In the genomic region with DNA sequence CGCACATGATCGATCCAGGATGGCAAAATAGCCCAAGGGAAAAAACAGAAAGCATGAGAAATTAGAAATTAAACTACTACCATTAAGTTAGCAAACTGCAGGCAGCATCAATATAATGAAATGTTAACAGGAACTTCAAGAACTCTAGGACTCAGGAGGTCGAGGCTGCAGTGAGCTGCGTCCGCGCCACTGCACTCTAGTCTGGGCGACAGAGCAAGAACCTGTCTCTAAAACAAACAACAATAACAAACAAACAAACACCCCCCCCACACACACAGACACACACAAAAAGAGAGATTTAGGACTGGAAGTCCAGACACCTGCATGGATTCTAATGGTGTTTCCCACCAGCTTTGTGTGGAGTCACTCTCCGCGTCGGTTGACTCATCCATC, we compare ENCODE assay signal across 8 cellular contexts. TPM values are rescaled to one million over a fixed set of nuclear protein-coding genes. Genes with fewer than 3 reads are reported as not detected.
DNase-seq lines count a peak whose midpoint lies in the region; ATAC-seq, FAIRE-seq and TF ChIP-seq lines count a peak whose summit lies in the region.

No MANE protein-coding gene starts in this region.

- peaks cover 0 to 21% of the 10 kb centered on the region in 2 donors for H3K36me3 ChIP-seq in gastroesophageal sphincter
- peaks cover 4 to 9% (median 5%) of the 10 kb centered on the region in 3 donors for H3K36me3 ChIP-seq in skeletal muscle tissue (ENCODE audit: control insufficient read depth in 3 of 3, insufficient read depth in 3 of 3, low read length in 3 of 3)

- H3K56ac ChIP-seq in H9 (ENCODE audit: insufficient read length, low read depth, low read length), result no peak overlapping the region

- no peaks in the 10 kb centered on the region for H3K79me1 ChIP-seq in H9 (ENCODE audit: insufficient read depth, low read depth, low read length, poor library complexity, severe bottlenecking)

- H3K9ac ChIP-seq in H9 (ENCODE audit: extremely low read depth, insufficient read length, low read length) (peak overlapping the region; percentile 29), skeletal muscle tissue (ENCODE audit: low read depth in 1 of 3, low read length in 3 of 3) (peak overlapping the region; percentile 96 to 100 (median 98))

- TF ChIP-seq CTCF in H9 (conservative IDR thresholded peaks at IDR 0.05), result no peak
- TF ChIP-seq CTCF in WI38 (IDR thresholded peaks at IDR 0.05; ENCODE audit: low read depth, low read length), result no peak
- TF ChIP-seq CTCF in gastroesophageal sphincter (IDR thresholded peaks at IDR 0.05), result no peak

- TF ChIP-seq EP300 in gastroesophageal sphincter (IDR thresholded peaks at IDR 0.05), result no peak

- H2BK5ac ChIP-seq in H9 (ENCODE audit: insufficient read length, low read length), result no peak overlapping the region

- peaks cover 3% of the 10 kb centered on the region; the same call in 1 of the 2 replicates for H3K4me1 ChIP-seq in H9 (ENCODE audit: insufficient read depth, low read length)
- peaks cover 0 to 31% (median 5%) of the 10 kb centered on the region in 3 donors for H3K4me1 ChIP-seq in gastroesophageal sphincter
- peaks cover 21 to 26% (median 22%) of the 10 kb centered on the region in 3 donors for H3K4me1 ChIP-seq in skeletal muscle tissue (ENCODE audit: control insufficient read depth in 3 of 3, insufficient read depth in 3 of 3, low read length in 3 of 3)

- no peak overlapping the region for H3K14ac ChIP-seq in H9 (ENCODE audit: insufficient read depth, low read length)

- H3T11ph ChIP-seq in H9 (ENCODE audit: low read length), result no peak overlapping the region

- peaks cover 15 to 27% (median 23%) of the 10 kb centered on the region in 3 experiments for H3K36me3 Mint-ChIP-seq in H9 (ENCODE audit: insufficient read depth in 1 of 3, low read depth in 3 of 3)

- H3K9me3 ChIP-seq in H9 (ENCODE audit: control insufficient read depth, low read depth, low read length) (no peaks in the 10 kb centered on the region), gastroesophageal sphincter (no peaks in the 10 kb centered on the region), skeletal muscle tissue (ENCODE audit: control insufficient read depth in 3 of 3, low read length in 3 of 3) (no peaks in the 10 kb centered on the region)

- H3K27me3 ChIP-seq in H9 (ENCODE audit: insufficient read depth, low read length) (no peaks in the 10 kb centered on the region), gastroesophageal sphincter (no peaks in the 10 kb centered on the region), skeletal muscle tissue (ENCODE audit: control insufficient read depth in 3 of 3, insufficient read depth in 3 of 3, low read length in 3 of 3) (no peaks in the 10 kb centered on the region)

- H2BK20ac ChIP-seq in H9 (ENCODE audit: low read depth, low read length, poor library complexity, severe bottlenecking), result no peak overlapping the region

- WGBS in H9 (ENCODE audit: extremely low coverage, insufficient read length, low lambda C conversion rate), result no CpG with 5 or more reads among the region's 10 CpGs
- 62 to 72% methylated on average over 9 to 10 of the region's 10 CpGs for WGBS in gastroesophageal sphincter (ENCODE audit: low coverage in 1 of 2), 2 donors

- peaks cover 6 to 10% of the 10 kb centered on the region in 2 experiments; a peak in 3 of 5 replicates for H3K9me3 Mint-ChIP-seq in H9

- no peak overlapping the region for H3K27ac ChIP-seq in H9 (ENCODE audit: insufficient read length, low read depth, low read length)
- peak overlapping the region; percentile 92 to 98 (median 98) for H3K27ac ChIP-seq in gastroesophageal sphincter
- H3K27ac ChIP-seq in skeletal muscle tissue (ENCODE audit: low read depth, low read length), result peak overlapping the region; percentile 97

- no peak overlapping the region for H3K4ac ChIP-seq in H9 (ENCODE audit: low read depth, low read length)

- H4K91ac ChIP-seq in H9 (ENCODE audit: insufficient read length, low read depth, low read length), result no peak overlapping the region

- H3K23ac ChIP-seq in H9 (ENCODE audit: insufficient read length, low read depth, low read length), result no peak overlapping the region

- peak overlapping the region; percentile 84 to 89 for H3K4me3 Mint-ChIP-seq in H9

- FAIRE-seq in urothelium cell line (lab: Jason Lieb, UNC), result no peak

- peaks cover 14 to 18% of the 10 kb centered on the region in 2 experiments for H3K4me1 Mint-ChIP-seq in H9

- H3K4me2 ChIP-seq in H9 (ENCODE audit: insufficient read depth, insufficient read length, low read length), result peak overlapping the region; percentile 68

- H3K79me2 ChIP-seq in H9 (ENCODE audit: insufficient read depth, low read length), result no peaks in the 10 kb centered on the region; the same call in 1 of the 2 replicates

- H4K5ac ChIP-seq in H9 (ENCODE audit: insufficient read length, low read depth, low read length), result no peak overlapping the region

- H3K27ac Mint-ChIP-seq in H9, result peak overlapping the region; percentile 2 to 61 (median 19); a peak in 3 of 7 replicates

- no peak overlapping the region for H2BK12ac ChIP-seq in H9 (ENCODE audit: insufficient read length, low read depth, low read length)

- no peak for TF ChIP-seq POLR2A in gastroesophageal sphincter (IDR thresholded peaks at IDR 0.05)

- H4K20me1 ChIP-seq in H9 (ENCODE audit: control insufficient read depth, insufficient read depth, insufficient read length), result no peaks in the 10 kb centered on the region

- peaks cover 5% of the 10 kb centered on the region for H3K23me2 ChIP-seq in H9 (ENCODE audit: insufficient read length, low read depth, low read length, poor library complexity, severe bottlenecking)

- H2BK120ac ChIP-seq in H9 (ENCODE audit: low read depth, low read length, poor library complexity, severe bottlenecking), result no peak overlapping the region

- no peak overlapping the region for H2BK15ac ChIP-seq in H9 (ENCODE audit: low read depth, low read length)

- DNase-seq in H9 (no peak), amniotic stem cell (lab: John Stamatoyannopoulos, UW) (no peak), urothelium cell line (ENCODE audit: low spot score) (no peak)

- H2AK5ac ChIP-seq in H9 (ENCODE audit: insufficient read length, low read length), result no peak overlapping the region

- H3K27me3 Mint-ChIP-seq in H9 (ENCODE audit: low read depth), result peaks cover 19% of the 10 kb centered on the region

- H3K4me3 ChIP-seq in WI38 (ENCODE audit: low read depth, low read length) (peak overlapping the region; percentile 92), gastroesophageal sphincter (peak overlapping the region; percentile 86 to 94), skeletal muscle tissue (ENCODE audit: low read length in 3 of 3) (peak overlapping the region; percentile 78 to 98 (median 91))

- H2AFZ ChIP-seq in H9 (ENCODE audit: low read length), result peak overlapping the region; percentile 100

- H4K8ac ChIP-seq in H9 (replicated peaks; ENCODE audit: insufficient read length, low read depth, low read length), result no peak overlapping the region

- no peak overlapping the region for H3K18ac ChIP-seq in H9 (ENCODE audit: insufficient read length, low read depth, low read length)

- ATAC-seq in gastroesophageal sphincter, result no peak
- ATAC-seq in HG02763 (IDR thresholded peaks at IDR 0.05; ENCODE audit: unreplicated experiment), result no peak
- no peak for ATAC-seq in GM18858 (IDR thresholded peaks at IDR 0.05; ENCODE audit: unreplicated experiment)

RNA-seq across cellular contexts. Expression of gene SEPHS2, which starts 0.5 kb away (rescaled TPM):
- 52.6 and 54.1 TPM in 2 replicates for total RNA-seq in H9 (2021)
- 10 to 100 TPM; 21.6 to 36.1 (median 25.2) TPM for total RNA-seq in gastroesophageal sphincter
- total RNA-seq in skeletal muscle tissue, result 7.3 TPM

RNA-seq across cellular contexts. Expression of gene DCTPP1, which starts 16.4 kb away (rescaled TPM):
- total RNA-seq in H9 (2021), result 78.1 and 78.3 TPM in 2 replicates
- 10 to 100 TPM; 10.9 to 17.4 (median 13.8) TPM for total RNA-seq in gastroesophageal sphincter
- 26.1 TPM for total RNA-seq in skeletal muscle tissue

RNA-seq across cellular contexts. Expression of gene ITGAL, which starts 26.3 kb away (rescaled TPM):
- total RNA-seq in H9 (2021), result not detected in 2 replicates
- total RNA-seq in gastroesophageal sphincter, result 1 to 10 TPM in 2 of 4 donors, under 1 TPM in 2; 0.30 to 4.2 (median 0.97) TPM
- total RNA-seq in skeletal muscle tissue, result 4.2 TPM

RNA-seq across cellular contexts. Expression of gene ZNF771, which starts 38.8 kb away (rescaled TPM):
- 9.7 and 10.5 TPM in 2 replicates for total RNA-seq in H9 (2021)
- total RNA-seq in gastroesophageal sphincter, result 10 to 100 TPM; 17.6 to 29.3 (median 19.5) TPM
- total RNA-seq in skeletal muscle tissue, result 5.2 TPM

RNA-seq across cellular contexts. Expression of gene ZNF48, which starts 51.0 kb away (rescaled TPM):
- 57.3 and 61.2 TPM in 2 replicates for total RNA-seq in H9 (2021)
- total RNA-seq in gastroesophageal sphincter, result 10 to 100 TPM in 3 of 4 donors, 1 to 10 TPM in 1; 7.9 to 17.5 (median 12.2) TPM
- 6.3 TPM for total RNA-seq in skeletal muscle tissue
